In genomic region chr10:24469993-24470392, GRCh38 we compare ENCODE assay signal across 17 cellular contexts.
A peak's percentile ranks its signal among the peaks of the same experiment; 100 is the strongest.
DNase-seq lines count a peak whose midpoint lies in the region; ATAC-seq, FAIRE-seq and TF ChIP-seq lines count a peak whose summit lies in the region.
"Had no signal": no experiment of that assay in that cellular context is flagged by ENCODE, and none has a peak within 500 bp of the region (broad histone marks: within the 10 kb centered on the region; RNA-seq: fewer than 3 reads in every experiment).

No MANE protein-coding gene starts in this region.

- 49 to 50% methylated on average over 8 of the region's 8 CpGs for WGBS in pancreas, 2 donors

- no peaks in the 10 kb centered on the region for H3K9me3 ChIP-seq in pancreas
- H3K9me3 ChIP-seq in right atrium auricular region: peaks cover 0 to 5% of the 10 kb centered on the region in 2 donors
- H3K9me3 ChIP-seq: esophagus muscularis mucosa had no signal

- ATAC-seq in pancreas (peak in 1 of 4 donors; percentile 3), GM21447 (IDR thresholded peaks at IDR 0.05; ENCODE audit: unreplicated experiment) (no peak), GM21515 (IDR thresholded peaks at IDR 0.05; ENCODE audit: unreplicated experiment) (no peak)
- ATAC-seq: activated CD4-positive, alpha-beta T cell treated with anti-CD3 and anti-CD28 coated beads for 36 hours; activated T-cell treated with anti-CD3 and anti-CD28 coated beads, Interleukin-2, amount 50 U/mL, for 4 hours had no signal

- DNase-seq in COLO668 (lab: John Stamatoyannopoulos, UW; ENCODE audit: unreplicated experiment) (peak; percentile 19), HuH-7 (ENCODE audit: low spot score) (peak; percentile 58), dermis blood vessel endothelial cell (peak; percentile 4), pancreas (peak in 1 of 6 donors; percentile 47), right atrium auricular region (ENCODE audit: low spot score) (no peak), NCI-H187 treated with DMSO at 0.1 percent for 48 hours (lab: John Stamatoyannopoulos, UW) (no peak)
- DNase-seq: activated CD4-positive, alpha-beta T cell treated with anti-CD3 and anti-CD28 coated beads for 36 hours; activated T-cell treated with anti-CD3 and anti-CD28 coated beads, Interleukin-2, amount 50 U/mL, for 4 hours; hippocampal formation; NCI-H1092; NCI-H446; T-helper 1 cell had no signal

- H3K27me3 ChIP-seq in pancreas (no peaks in the 10 kb centered on the region), right atrium auricular region (no peaks in the 10 kb centered on the region)
- H3K27me3 ChIP-seq: esophagus muscularis mucosa, neural progenitor cell had no signal

- FAIRE-seq in pancreas (lab: Jason Lieb, UNC): no peak
- FAIRE-seq: colon had no signal

- H3K4me3 ChIP-seq in pancreas: no peak overlapping the region
- no peak overlapping the region for H3K4me3 ChIP-seq in right atrium auricular region
- H3K4me3 ChIP-seq: esophagus muscularis mucosa, neural progenitor cell had no signal

- H3K36me3 ChIP-seq in pancreas: peaks cover 0 to 11% (median 0%) of the 10 kb centered on the region in 3 donors
- peaks cover 29% of the 10 kb centered on the region for H3K36me3 ChIP-seq in right atrium auricular region
- H3K36me3 ChIP-seq: neural progenitor cell had no signal

- H3K27ac ChIP-seq in pancreas (peak overlapping the region in 3 of 4 donors; percentile 8 to 63 (median 61)), right atrium auricular region (no peak overlapping the region)
- H3K27ac ChIP-seq: esophagus muscularis mucosa, neural progenitor cell had no signal

- H3K4me1 ChIP-seq in pancreas (peaks cover 0 to 8% (median 0%) of the 10 kb centered on the region in 3 donors), right atrium auricular region (peaks cover 0 to 10% of the 10 kb centered on the region in 2 donors)

- intact Hi-C loops in pancreas (cut with DNase I): loop anchor here in 1 of 3 donors (5.0 kb wide), 1 partner anchor 123 kb away; no protein-coding TSS in a partner anchor

- no peak for TF ChIP-seq CTCF in pancreas (IDR thresholded peaks at IDR 0.05)
- no peak for TF ChIP-seq CTCF in right atrium auricular region (IDR thresholded peaks at IDR 0.05)

Comparison
In these comparisons a context has a peak if more than half of its experiments do, and no peak if none do; other contexts are left out.
1. DNase-seq: peak in COLO668 (single experiment), HuH-7 (single experiment) and dermis blood vessel endothelial cell (single experiment); none in right atrium auricular region (single experiment) and NCI-H187 treated with DMSO at 0.1 percent for 48 hours (single experiment).
2. H3K27ac ChIP-seq: peak in pancreas (3 of 4); none in right atrium auricular region (0 of 2).